ENCODE assay signal across 1 cellular context in the genomic region with DNA sequence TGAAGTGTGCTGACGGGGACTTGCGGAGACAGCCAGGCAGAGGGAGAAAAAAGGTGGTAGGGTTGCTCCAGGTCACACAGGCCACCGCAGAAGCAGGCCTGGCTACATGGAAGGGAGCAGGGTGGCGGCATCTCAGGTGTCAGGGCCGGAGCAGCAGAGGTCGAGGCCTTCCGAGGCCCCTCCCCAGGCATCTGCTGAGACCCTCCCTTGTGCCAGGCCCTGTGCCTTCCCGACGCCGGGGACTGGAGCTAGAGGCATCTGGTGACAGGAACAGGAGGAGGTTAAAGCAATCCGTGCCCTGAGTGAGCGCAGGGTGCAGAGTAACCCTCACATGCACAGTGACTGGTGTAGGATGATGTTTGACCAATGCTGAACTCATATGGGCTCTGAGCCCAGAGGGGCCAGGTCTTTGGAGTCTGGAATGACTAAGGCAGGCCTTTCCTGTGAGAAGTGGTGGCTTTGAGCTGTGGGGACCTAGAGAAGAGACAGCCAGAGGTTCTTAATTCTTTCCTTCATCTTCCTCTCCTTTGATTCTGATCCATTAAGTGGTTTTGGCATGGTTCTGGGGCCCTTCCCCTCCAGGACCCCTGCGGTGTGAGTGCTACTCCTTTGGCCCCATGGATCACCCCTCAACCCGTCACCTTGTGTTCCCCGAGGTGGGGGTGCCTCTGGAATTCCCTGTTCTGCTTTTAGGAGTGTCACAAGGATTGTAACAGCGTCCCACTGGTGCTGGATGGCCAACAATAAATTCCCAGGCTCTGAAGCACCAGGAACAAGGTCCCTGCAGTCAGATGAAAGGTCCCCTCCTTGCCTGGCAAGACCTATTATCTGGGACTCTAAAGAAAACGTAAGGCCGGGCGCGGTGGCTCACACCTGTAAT.
TF ChIP-seq lines count a peak whose summit lies in the region.

No MANE protein-coding gene starts in this region.

TF ChIP-seq in H1, 55 proteins besides CTCF, POLR2A, EP300 and RAD21:
- TF ChIP-seq CTBP2 (IDR thresholded peaks at IDR 0.05; ENCODE audit: borderline replicate concordance, insufficient read depth, insufficient read length, low read length) (no peak), GTF2F1 (IDR thresholded peaks at IDR 0.05; ENCODE audit: borderline replicate concordance, low read depth, low read length) (no peak), MAFK (IDR thresholded peaks at IDR 0.05; ENCODE audit: low read depth, low read length) (no peak), CBX8 (IDR thresholded peaks at IDR 0.05; ENCODE audit: borderline replicate concordance, low read depth, low read length) (no peak), CREB1 (IDR thresholded peaks at IDR 0.05) (no peak), RXRA (IDR thresholded peaks at IDR 0.05; ENCODE audit: insufficient read depth, low read depth, low read length) (no peak), POU5F1 (IDR thresholded peaks at IDR 0.05; ENCODE audit: low read depth, low read length) (no peak), SIN3A (conservative IDR thresholded peaks at IDR 0.05 in 1 of 2, IDR thresholded peaks at IDR 0.05 in 1 of 2; ENCODE audit: low read depth in 1 of 2, low read length in 2 of 2) (no peak), RBBP5 (IDR thresholded peaks at IDR 0.05; ENCODE audit: borderline replicate concordance, low read depth, low read length) (no peak), BCL11A (IDR thresholded peaks at IDR 0.05; ENCODE audit: low read depth in 2 of 2, low read length in 2 of 2) (no peak), SP2 (IDR thresholded peaks at IDR 0.05; ENCODE audit: low read length) (no peak), CHD2 (IDR thresholded peaks at IDR 0.05; ENCODE audit: low read length) (no peak), JUND (IDR thresholded peaks at IDR 0.05; ENCODE audit: low read length) (no peak), TCF12 (IDR thresholded peaks at IDR 0.05; ENCODE audit: low read depth, low read length) (no peak), SAP30 (IDR thresholded peaks at IDR 0.05; ENCODE audit: insufficient read depth, insufficient replicate concordance, low read length) (no peak), CEBPB (IDR thresholded peaks at IDR 0.05; ENCODE audit: low read depth, low read length) (no peak), SIRT6 (IDR thresholded peaks at IDR 0.05; ENCODE audit: low read length) (no peak), HDAC2 (IDR thresholded peaks at IDR 0.05; ENCODE audit: borderline replicate concordance in 1 of 2, low read depth in 2 of 2, low read length in 2 of 2) (no peak), HDAC6 (IDR thresholded peaks at IDR 0.05; ENCODE audit: low read depth, low read length) (no peak)
- TF ChIP-seq, protein P1, sequence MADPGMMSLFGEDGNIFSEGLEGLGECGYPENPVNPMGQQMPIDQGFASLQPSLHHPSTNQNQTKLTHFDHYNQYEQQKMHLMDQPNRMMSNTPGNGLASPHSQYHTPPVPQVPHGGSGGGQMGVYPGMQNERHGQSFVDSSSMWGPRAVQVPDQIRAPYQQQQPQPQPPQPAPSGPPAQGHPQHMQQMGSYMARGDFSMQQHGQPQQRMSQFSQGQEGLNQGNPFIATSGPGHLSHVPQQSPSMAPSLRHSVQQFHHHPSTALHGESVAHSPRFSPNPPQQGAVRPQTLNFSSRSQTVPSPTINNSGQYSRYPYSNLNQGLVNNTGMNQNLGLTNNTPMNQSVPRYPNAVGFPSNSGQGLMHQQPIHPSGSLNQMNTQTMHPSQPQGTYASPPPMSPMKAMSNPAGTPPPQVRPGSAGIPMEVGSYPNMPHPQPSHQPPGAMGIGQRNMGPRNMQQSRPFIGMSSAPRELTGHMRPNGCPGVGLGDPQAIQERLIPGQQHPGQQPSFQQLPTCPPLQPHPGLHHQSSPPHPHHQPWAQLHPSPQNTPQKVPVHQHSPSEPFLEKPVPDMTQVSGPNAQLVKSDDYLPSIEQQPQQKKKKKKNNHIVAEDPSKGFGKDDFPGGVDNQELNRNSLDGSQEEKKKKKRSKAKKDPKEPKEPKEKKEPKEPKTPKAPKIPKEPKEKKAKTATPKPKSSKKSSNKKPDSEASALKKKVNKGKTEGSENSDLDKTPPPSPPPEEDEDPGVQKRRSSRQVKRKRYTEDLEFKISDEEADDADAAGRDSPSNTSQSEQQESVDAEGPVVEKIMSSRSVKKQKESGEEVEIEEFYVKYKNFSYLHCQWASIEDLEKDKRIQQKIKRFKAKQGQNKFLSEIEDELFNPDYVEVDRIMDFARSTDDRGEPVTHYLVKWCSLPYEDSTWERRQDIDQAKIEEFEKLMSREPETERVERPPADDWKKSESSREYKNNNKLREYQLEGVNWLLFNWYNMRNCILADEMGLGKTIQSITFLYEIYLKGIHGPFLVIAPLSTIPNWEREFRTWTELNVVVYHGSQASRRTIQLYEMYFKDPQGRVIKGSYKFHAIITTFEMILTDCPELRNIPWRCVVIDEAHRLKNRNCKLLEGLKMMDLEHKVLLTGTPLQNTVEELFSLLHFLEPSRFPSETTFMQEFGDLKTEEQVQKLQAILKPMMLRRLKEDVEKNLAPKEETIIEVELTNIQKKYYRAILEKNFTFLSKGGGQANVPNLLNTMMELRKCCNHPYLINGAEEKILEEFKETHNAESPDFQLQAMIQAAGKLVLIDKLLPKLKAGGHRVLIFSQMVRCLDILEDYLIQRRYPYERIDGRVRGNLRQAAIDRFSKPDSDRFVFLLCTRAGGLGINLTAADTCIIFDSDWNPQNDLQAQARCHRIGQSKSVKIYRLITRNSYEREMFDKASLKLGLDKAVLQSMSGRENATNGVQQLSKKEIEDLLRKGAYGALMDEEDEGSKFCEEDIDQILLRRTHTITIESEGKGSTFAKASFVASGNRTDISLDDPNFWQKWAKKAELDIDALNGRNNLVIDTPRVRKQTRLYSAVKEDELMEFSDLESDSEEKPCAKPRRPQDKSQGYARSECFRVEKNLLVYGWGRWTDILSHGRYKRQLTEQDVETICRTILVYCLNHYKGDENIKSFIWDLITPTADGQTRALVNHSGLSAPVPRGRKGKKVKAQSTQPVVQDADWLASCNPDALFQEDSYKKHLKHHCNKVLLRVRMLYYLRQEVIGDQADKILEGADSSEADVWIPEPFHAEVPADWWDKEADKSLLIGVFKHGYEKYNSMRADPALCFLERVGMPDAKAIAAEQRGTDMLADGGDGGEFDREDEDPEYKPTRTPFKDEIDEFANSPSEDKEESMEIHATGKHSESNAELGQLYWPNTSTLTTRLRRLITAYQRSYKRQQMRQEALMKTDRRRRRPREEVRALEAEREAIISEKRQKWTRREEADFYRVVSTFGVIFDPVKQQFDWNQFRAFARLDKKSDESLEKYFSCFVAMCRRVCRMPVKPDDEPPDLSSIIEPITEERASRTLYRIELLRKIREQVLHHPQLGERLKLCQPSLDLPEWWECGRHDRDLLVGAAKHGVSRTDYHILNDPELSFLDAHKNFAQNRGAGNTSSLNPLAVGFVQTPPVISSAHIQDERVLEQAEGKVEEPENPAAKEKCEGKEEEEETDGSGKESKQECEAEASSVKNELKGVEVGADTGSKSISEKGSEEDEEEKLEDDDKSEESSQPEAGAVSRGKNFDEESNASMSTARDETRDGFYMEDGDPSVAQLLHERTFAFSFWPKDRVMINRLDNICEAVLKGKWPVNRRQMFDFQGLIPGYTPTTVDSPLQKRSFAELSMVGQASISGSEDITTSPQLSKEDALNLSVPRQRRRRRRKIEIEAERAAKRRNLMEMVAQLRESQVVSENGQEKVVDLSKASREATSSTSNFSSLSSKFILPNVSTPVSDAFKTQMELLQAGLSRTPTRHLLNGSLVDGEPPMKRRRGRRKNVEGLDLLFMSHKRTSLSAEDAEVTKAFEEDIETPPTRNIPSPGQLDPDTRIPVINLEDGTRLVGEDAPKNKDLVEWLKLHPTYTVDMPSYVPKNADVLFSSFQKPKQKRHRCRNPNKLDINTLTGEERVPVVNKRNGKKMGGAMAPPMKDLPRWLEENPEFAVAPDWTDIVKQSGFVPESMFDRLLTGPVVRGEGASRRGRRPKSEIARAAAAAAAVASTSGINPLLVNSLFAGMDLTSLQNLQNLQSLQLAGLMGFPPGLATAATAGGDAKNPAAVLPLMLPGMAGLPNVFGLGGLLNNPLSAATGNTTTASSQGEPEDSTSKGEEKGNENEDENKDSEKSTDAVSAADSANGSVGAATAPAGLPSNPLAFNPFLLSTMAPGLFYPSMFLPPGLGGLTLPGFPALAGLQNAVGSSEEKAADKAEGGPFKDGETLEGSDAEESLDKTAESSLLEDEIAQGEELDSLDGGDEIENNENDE (IDR thresholded peaks at IDR 0.05; ENCODE audit: insufficient replicate concordance, low read length): no peak
